ENCODE assay signal across 8 cellular contexts in genomic region chr14:72476657-72477499, GRCh38.
DNase-seq lines count a peak whose midpoint lies in the region; ATAC-seq and TF ChIP-seq lines count a peak whose summit lies in the region.

No MANE protein-coding gene starts in this region.

- TF ChIP-seq CTCF in endodermal cell (conservative IDR thresholded peaks at IDR 0.05), result no peak

- H3K9me3 ChIP-seq in endodermal cell (ENCODE audit: control insufficient read depth, low read length), result no peaks in the 10 kb centered on the region

- H3K9ac ChIP-seq in endodermal cell (ENCODE audit: extremely low read depth, low read length, poor library complexity, severe bottlenecking), result no peak overlapping the region

- peak; percentile 86 for ATAC-seq in GM21381 (IDR thresholded peaks at IDR 0.05; ENCODE audit: unreplicated experiment)
- peak; percentile 30 for ATAC-seq in sciatic nerve

- DNase-seq in Caki2 (ENCODE audit: low read depth) (peak; percentile 59), HT1080 (ENCODE audit: low read depth) (peak; percentile 66), endodermal cell (peak; percentile 76), sciatic nerve (ENCODE audit: low spot score) (no peak), OCI-M2 (lab: John Stamatoyannopoulos, UW; ENCODE audit: unreplicated experiment) (no peak), HuH-7.5 (ENCODE audit: low spot score) (no peak)
- DNase-seq in activated CD4-positive, alpha-beta T cell treated with anti-CD3 and anti-CD28 coated beads for 4 hours, result peak; percentile 64

- H3K4me3 Mint-ChIP-seq in endodermal cell, result no peak overlapping the region

- intact Hi-C loops in sciatic nerve (cut with DNase I), result no loop called here

- H3K4me1 ChIP-seq in endodermal cell (ENCODE audit: control insufficient read depth, insufficient read depth, low read length), result peaks cover 7% of the 10 kb centered on the region

- H3K36me3 Mint-ChIP-seq in endodermal cell (ENCODE audit: low read depth), result peaks cover 14% of the 10 kb centered on the region

- WGBS in endodermal cell (ENCODE audit: insufficient coverage in 1 of 2, insufficient read length in 1 of 2), 2 experiments, result 56 to 66% methylated on average over 6 to 8 of the region's 8 CpGs

- no peak overlapping the region for H3K27ac Mint-ChIP-seq in endodermal cell

- H3K27ac ChIP-seq in endodermal cell (ENCODE audit: low read depth, low read length), result peak overlapping the region; percentile 21

- no peaks in the 10 kb centered on the region for H3K27me3 Mint-ChIP-seq in endodermal cell (ENCODE audit: insufficient read depth)

- H3K27me3 ChIP-seq in endodermal cell (ENCODE audit: control insufficient read depth, insufficient read depth, low read length, poor library complexity, severe bottlenecking), result no peaks in the 10 kb centered on the region

- in situ Hi-C loops in Caki2 (cut with HindIII; ENCODE audit: low pct_unique_long_range_greater_than_20kb, low sequenced_read_pairs), result no loop called here

- H3K9me3 Mint-ChIP-seq in endodermal cell, result no peaks in the 10 kb centered on the region

- peaks cover 14% of the 10 kb centered on the region for H3K4me1 Mint-ChIP-seq in endodermal cell

- no peak overlapping the region for H3K4me3 ChIP-seq in endodermal cell (ENCODE audit: low read length)

- H3K36me3 ChIP-seq in endodermal cell (ENCODE audit: control insufficient read depth, insufficient read depth, low read length), result no peaks in the 10 kb centered on the region

Comparison
In these comparisons a context has a peak if more than half of its experiments do, and no peak if none do; other contexts are left out.
1. DNase-seq: peak in Caki2 (single experiment), HT1080 (single experiment), activated CD4-positive, alpha-beta T cell treated with anti-CD3 and anti-CD28 coated beads for 4 hours (2 of 2) and endodermal cell (single experiment); none in sciatic nerve (single experiment), OCI-M2 (single experiment) and HuH-7.5 (single experiment).